ENCODE assay signal across 8 cellular contexts in genomic region chr5:82356808-82357671, GRCh38.
DNase-seq lines count a peak whose midpoint lies in the region; ATAC-seq, FAIRE-seq and TF ChIP-seq lines count a peak whose summit lies in the region.

No MANE protein-coding gene starts in this region.

- H3K27me3 ChIP-seq in H1 (replicated peaks in 1 of 4; ENCODE audit: control insufficient read depth in 3 of 4, extremely low read depth in 1 of 4, insufficient read depth in 3 of 4, low read length in 3 of 4) (no peaks in the 10 kb centered on the region), ovary (no peaks in the 10 kb centered on the region), tibial nerve (no peaks in the 10 kb centered on the region)

- H3K36me3 Mint-ChIP-seq in IgD-negative memory B cell: no peaks in the 10 kb centered on the region
- H3K36me3 Mint-ChIP-seq in activated CD4-positive, alpha-beta memory T cell treated with anti-CD3 and anti-CD28 coated beads for 36 hours: no peaks in the 10 kb centered on the region

- H4K5ac ChIP-seq in H1 (ENCODE audit: insufficient read length, low read depth, low read length): no peak overlapping the region

- no peak overlapping the region for H3K4me2 ChIP-seq in H1 (ENCODE audit: insufficient read depth in 1 of 2, low read depth in 2 of 2, low read length in 2 of 2)

- H2BK12ac ChIP-seq in H1 (ENCODE audit: low read depth, low read length): no peak overlapping the region

- H3K23me2 ChIP-seq in H1 (ENCODE audit: low read depth, low read length): no peaks in the 10 kb centered on the region

- no peaks in the 10 kb centered on the region for H3K9me3 Mint-ChIP-seq in IgD-negative memory B cell
- no peaks in the 10 kb centered on the region for H3K9me3 Mint-ChIP-seq in activated CD4-positive, alpha-beta memory T cell treated with anti-CD3 and anti-CD28 coated beads for 36 hours

- H3K27ac Mint-ChIP-seq in IgD-negative memory B cell: peak overlapping the region in 1 of 3 donors; percentile 81
- peak overlapping the region; percentile 99 for H3K27ac Mint-ChIP-seq in activated CD4-positive, alpha-beta memory T cell treated with anti-CD3 and anti-CD28 coated beads for 36 hours

- H4K8ac ChIP-seq in H1 (ENCODE audit: extremely low read depth, insufficient read depth, low read length): no peak overlapping the region

- no peak overlapping the region for H3K9ac ChIP-seq in H1 (replicated peaks in 1 of 4; ENCODE audit: extremely low read depth in 1 of 4, low read depth in 3 of 4, low read length in 3 of 4)

- no peak overlapping the region for H3K23ac ChIP-seq in H1 (ENCODE audit: insufficient read length)

- H4K20me1 ChIP-seq in H1 (replicated peaks in 1 of 2; ENCODE audit: control insufficient read depth in 1 of 2, insufficient read depth in 2 of 2, low read length in 2 of 2): no peaks in the 10 kb centered on the region

- H3K4me3 ChIP-seq in H1 (ENCODE audit: extremely low read depth in 1 of 4, insufficient read depth in 2 of 4, low read depth in 3 of 4, low read length in 4 of 4) (no peak overlapping the region), ovary (no peak overlapping the region), tibial nerve (no peak overlapping the region)

- H2BK5ac ChIP-seq in H1 (ENCODE audit: low read depth, low read length): no peak overlapping the region

- H3K14ac ChIP-seq in H1 (ENCODE audit: insufficient read length): no peak overlapping the region

- TF ChIP-seq RAD21 in H1 (IDR thresholded peaks at IDR 0.05 in 1 of 2, conservative IDR thresholded peaks at IDR 0.05 in 1 of 2; ENCODE audit: low read depth in 2 of 2, low read length in 2 of 2): no peak

- no peak overlapping the region for H3K18ac ChIP-seq in H1 (ENCODE audit: extremely low read depth, low read length)

- POLR2A ChIA-PET in activated CD4-positive, alpha-beta memory T cell treated with anti-CD3 and anti-CD28 coated beads for 36 hours (lab: Charles Lee): interaction anchor here (0.7 to 1.7 kb wide), 2 partner anchors 32 to 505 kb away, joined by 4 to 9 read pairs; no protein-coding TSS in a partner anchor
- POLR2A ChIA-PET in H1 (lab: Charles Lee; ENCODE audit: partially characterized antibody): no interaction called here

- CTCF ChIA-PET in activated CD4-positive, alpha-beta memory T cell treated with anti-CD3 and anti-CD28 coated beads for 36 hours (lab: Charles Lee): interaction anchor here (0.9 to 1.4 kb wide), 4 partner anchors 9 to 138 kb away, joined by 3 to 5 read pairs (median 4); no protein-coding TSS in a partner anchor
- CTCF ChIA-PET in H1 (lab: Charles Lee; ENCODE audit: partially characterized antibody): interaction anchor here (1.2 to 8.5 kb wide), 5 partner anchors 8 to 44 kb away, joined by 4 to 87 read pairs (median 6); no protein-coding TSS in a partner anchor

- H3K27ac ChIP-seq in H1 (ENCODE audit: low read depth, low read length) (no peak overlapping the region), ovary (no peak overlapping the region), tibial nerve (peak overlapping the region in 3 of 4 donors; percentile 43 to 73 (median 68))

- H3K4me1 Mint-ChIP-seq in IgD-negative memory B cell: peaks cover 0 to 3% (median 0%) of the 10 kb centered on the region in 3 donors
- H3K4me1 Mint-ChIP-seq in activated CD4-positive, alpha-beta memory T cell treated with anti-CD3 and anti-CD28 coated beads for 36 hours (ENCODE audit: low read depth): peaks cover 52% of the 10 kb centered on the region

- no peaks in the 10 kb centered on the region for H3K36me3 ChIP-seq in H1 (ENCODE audit: control insufficient read depth in 2 of 4, insufficient read depth in 4 of 4, low read length in 3 of 4)
- no peaks in the 10 kb centered on the region for H3K36me3 ChIP-seq in ovary
- H3K36me3 ChIP-seq in tibial nerve: no peaks in the 10 kb centered on the region

- FAIRE-seq in H1 (lab: Jason Lieb, UNC): no peak

- no peaks in the 10 kb centered on the region for H3K9me3 ChIP-seq in H1 (ENCODE audit: insufficient read depth in 2 of 2, low read depth in 1 of 2, low read length in 1 of 2)
- no peaks in the 10 kb centered on the region for H3K9me3 ChIP-seq in ovary
- no peaks in the 10 kb centered on the region for H3K9me3 ChIP-seq in tibial nerve

- no peak for TF ChIP-seq CTCF in H1 (IDR thresholded peaks at IDR 0.05; ENCODE audit: control extremely low read depth in 1 of 3, insufficient read depth in 1 of 3, low read depth in 1 of 3, low read length in 3 of 3)
- TF ChIP-seq CTCF in ovary (IDR thresholded peaks at IDR 0.05): no peak
- no peak for TF ChIP-seq CTCF in tibial nerve (IDR thresholded peaks at IDR 0.05)

- TF ChIP-seq POLR2A in H1 (IDR thresholded peaks at IDR 0.05; ENCODE audit: control extremely low read depth in 1 of 2, low read depth in 2 of 2, low read length in 2 of 2) (no peak), ovary (IDR thresholded peaks at IDR 0.05) (no peak), tibial nerve (IDR thresholded peaks at IDR 0.05) (no peak)

- WGBS in H1 (ENCODE audit: extremely low coverage in 1 of 2, insufficient coverage in 1 of 2, insufficient read length in 1 of 2, insufficient replicate concordance in 2 of 2, low coverage in 1 of 2, low lambda C conversion rate in 2 of 2, missing lambda C conversion rate in 1 of 2), 2 experiments: 91% methylated on average over 14 of the region's 14 CpGs; no CpG with 5 or more reads in 1 of the 2 experiments
- 22 to 37% (median 26%) methylated on average over 14 of the region's 14 CpGs for WGBS in ovary, 3 donors
- WGBS in tibial nerve, 2 donors: 55 to 60% methylated on average over 14 of the region's 14 CpGs

- H3K4me1 ChIP-seq in H1 (replicated peaks in 1 of 4; ENCODE audit: control insufficient read depth in 3 of 4, insufficient read depth in 4 of 4, low read length in 3 of 4) (peaks cover 0 to 8% (median 0%) of the 10 kb centered on the region in 4 experiments; a peak in 1 of 7 replicates), ovary (ENCODE audit: insufficient read depth) (peaks cover 2% of the 10 kb centered on the region), tibial nerve (peaks cover 0 to 30% (median 6%) of the 10 kb centered on the region in 4 donors)

- peaks cover 12% of the 10 kb centered on the region for H3K27me3 Mint-ChIP-seq in IgD-negative memory B cell
- no peaks in the 10 kb centered on the region for H3K27me3 Mint-ChIP-seq in activated CD4-positive, alpha-beta memory T cell treated with anti-CD3 and anti-CD28 coated beads for 36 hours

- intact Hi-C loops in activated CD4-positive, alpha-beta memory T cell treated with anti-CD3 and anti-CD28 coated beads for 36 hours (cut with micrococcal nuclease): loop anchor here (1.0 to 10.0 kb wide), 11 partner anchors 8 to 1116 kb away; partner anchors contain the start of genes RPS23, SSBP2, TMEM167A and XRCC4
- intact Hi-C loops in ovary (cut with DNase I): loop anchor here in 2 of 4 donors (10.0 kb wide), 1 partner anchor 1208 kb away; no protein-coding TSS in a partner anchor

- no peaks in the 10 kb centered on the region for H3K79me1 ChIP-seq in H1 (ENCODE audit: low read depth, low read length)

- H4K91ac ChIP-seq in H1 (replicated peaks; ENCODE audit: insufficient read length, low read length): no peak overlapping the region

- H2BK15ac ChIP-seq in H1 (ENCODE audit: low read length): no peak overlapping the region

- DNase-seq in activated CD4-positive, alpha-beta memory T cell treated with anti-CD3 and anti-CD28 coated beads for 36 hours: peak; percentile 88
- DNase-seq in H1 (ENCODE audit: low read depth in 1 of 2, low spot score in 2 of 2) (no peak), ovary (peak; percentile 49 to 77 (median 65)), tibial nerve (ENCODE audit: low spot score in 2 of 2) (peak; percentile 59 to 76), NCI-H524 treated with DMSO at 0.1 percent for 48 hours (lab: John Stamatoyannopoulos, UW) (no peak)

- H3K79me2 ChIP-seq in H1 (ENCODE audit: control insufficient read depth in 1 of 2, insufficient read depth in 2 of 2, low read length in 2 of 2): no peaks in the 10 kb centered on the region

- peak; percentile 55 for ATAC-seq in GM19035 (IDR thresholded peaks at IDR 0.05; ENCODE audit: unreplicated experiment)
- ATAC-seq in HG02884 (IDR thresholded peaks at IDR 0.05; ENCODE audit: unreplicated experiment): no peak

- H2AFZ ChIP-seq in H1 (ENCODE audit: low read length): peak overlapping the region; percentile 37; the same call in 1 of the 2 replicates

- TF ChIP-seq EP300 in H1 (IDR thresholded peaks at IDR 0.05; ENCODE audit: borderline replicate concordance in 1 of 2, low read depth in 2 of 2, low read length in 2 of 2) (no peak), ovary (IDR thresholded peaks at IDR 0.05) (no peak), tibial nerve (IDR thresholded peaks at IDR 0.05) (peak in 1 of 2 donors; percentile 62)

- no peak overlapping the region for H3K4ac ChIP-seq in H1 (replicated peaks; ENCODE audit: insufficient read length, low read depth, low read length)

- H2BK20ac ChIP-seq in H1 (ENCODE audit: low read length): no peak overlapping the region

- no peak overlapping the region for H3K56ac ChIP-seq in H1 (replicated peaks; ENCODE audit: insufficient read length, low read depth, low read length)

- H2BK120ac ChIP-seq in H1 (replicated peaks; ENCODE audit: low read depth, low read length): no peak overlapping the region

- H2AK5ac ChIP-seq in H1 (ENCODE audit: low read depth, low read length): no peak overlapping the region

- peak overlapping the region in 3 of 4 donors; percentile 5 to 39 (median 13) for H3K4me3 Mint-ChIP-seq in IgD-negative memory B cell
- H3K4me3 Mint-ChIP-seq in activated CD4-positive, alpha-beta memory T cell treated with anti-CD3 and anti-CD28 coated beads for 36 hours: peak overlapping the region; percentile 62

TF ChIP-seq in H1, 55 proteins besides CTCF, POLR2A, EP300 and RAD21 (continues in another document):
- TF ChIP-seq NRF1 (IDR thresholded peaks at IDR 0.05; ENCODE audit: low read depth, low read length) (no peak), RFX5 (IDR thresholded peaks at IDR 0.05; ENCODE audit: borderline replicate concordance, low read depth, low read length) (no peak), MAFK (IDR thresholded peaks at IDR 0.05; ENCODE audit: low read depth, low read length) (no peak)
- TF ChIP-seq, protein P1, sequence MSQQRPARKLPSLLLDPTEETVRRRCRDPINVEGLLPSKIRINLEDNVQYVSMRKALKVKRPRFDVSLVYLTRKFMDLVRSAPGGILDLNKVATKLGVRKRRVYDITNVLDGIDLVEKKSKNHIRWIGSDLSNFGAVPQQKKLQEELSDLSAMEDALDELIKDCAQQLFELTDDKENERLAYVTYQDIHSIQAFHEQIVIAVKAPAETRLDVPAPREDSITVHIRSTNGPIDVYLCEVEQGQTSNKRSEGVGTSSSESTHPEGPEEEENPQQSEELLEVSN (IDR thresholded peaks at IDR 0.05): 0 out of 2 replicates have a peak, but pooled peaks have one; percentile 20

Comparison
In these comparisons a context has a peak if more than half of its experiments do, and no peak if none do; other contexts are left out.
1. DNase-seq: peak in activated CD4-positive, alpha-beta memory T cell treated with anti-CD3 and anti-CD28 coated beads for 36 hours (single experiment), ovary (5 of 5) and tibial nerve (2 of 2); none in H1 (0 of 2) and NCI-H524 treated with DMSO at 0.1 percent for 48 hours (single experiment).
2. H3K27ac ChIP-seq: peak in tibial nerve (3 of 4); none in H1 (single experiment) and ovary (0 of 2).